ENCODE assay signal across 11 cellular contexts in genomic region chr12:128675576-128675975, GRCh38.
"Had no signal": no experiment of that assay in that cellular context is flagged by ENCODE, and none has a peak within 500 bp of the region (broad histone marks: within the 10 kb centered on the region; RNA-seq: fewer than 3 reads in every experiment).

No MANE protein-coding gene starts in this region.

- H2AFZ ChIP-seq: GM23248, GM23338 had no signal

- H3K4me1 Mint-ChIP-seq: GM23338 had no signal

- DNase-seq: GM23248, GOT3, H7, H9, HCEC 1CT, HFFc6 had no signal

- H3K4me3 Mint-ChIP-seq: GM23338, H9, HFFc6 had no signal

- H3K4me2 ChIP-seq: GM23338 had no signal

- FAIRE-seq: H1, H54 had no signal

- H3K9me3 ChIP-seq: HAP-1 had no signal

- H3K4me1 ChIP-seq: HAP-1 had no signal

- H3K4me3 ChIP-seq: GM23248, GM23338, HAP-1 had no signal

- H3K36me3 ChIP-seq: HAP-1 had no signal

- ATAC-seq: GM23338, HCT116 had no signal

- H3K9ac ChIP-seq: GM23248 had no signal

- H3K27ac Mint-ChIP-seq: GM23338, H9, HFFc6 had no signal

- H3K27ac ChIP-seq: GM23248 had no signal
